ENCODE assay signal across 1 cellular context in the genomic region with DNA sequence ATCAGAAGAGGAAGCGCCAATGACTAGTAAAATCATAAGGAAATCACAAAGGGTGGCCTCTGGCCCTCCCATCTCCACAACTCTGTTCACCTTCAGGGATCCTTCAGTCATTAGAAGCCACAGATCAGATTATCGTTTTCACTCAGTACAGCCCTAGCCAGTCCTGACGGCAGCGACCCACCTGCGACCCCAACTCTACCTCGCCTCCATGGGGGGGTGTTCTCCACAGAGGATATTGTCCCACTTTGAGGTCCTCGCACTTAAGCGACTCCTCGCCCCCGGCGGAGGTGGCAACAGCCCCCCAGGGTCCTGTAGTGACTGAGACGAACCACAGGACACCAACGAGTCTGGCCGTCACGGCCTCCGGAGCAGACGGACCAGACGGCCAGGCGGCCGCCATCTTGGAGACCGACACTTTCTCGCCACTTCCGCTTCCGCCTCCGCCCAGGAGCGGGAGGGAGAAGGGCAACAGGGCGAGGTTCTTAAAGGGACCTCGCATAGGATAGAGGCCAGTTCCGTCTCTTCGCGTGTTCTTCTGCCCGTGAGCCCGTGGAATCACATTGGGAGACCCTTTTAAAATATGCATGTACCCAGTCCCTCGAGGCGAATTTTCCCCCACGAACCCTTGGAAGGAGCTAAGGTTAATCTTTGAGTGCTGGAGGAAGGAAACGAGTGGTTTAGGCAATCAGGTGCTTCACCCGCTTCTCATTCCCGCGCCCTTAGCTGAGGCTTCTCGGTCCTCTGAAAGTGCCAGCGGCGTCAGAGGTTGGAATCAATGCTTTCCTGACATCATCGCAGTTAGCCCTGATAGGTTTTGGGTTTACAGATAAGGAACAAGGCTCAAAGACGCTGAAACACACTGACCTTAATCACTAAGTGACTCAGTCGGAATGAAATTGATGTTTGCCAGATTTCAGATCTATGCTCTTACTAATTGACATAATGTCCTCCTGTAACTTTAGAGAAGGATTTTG.
A peak's percentile ranks its signal among the peaks of the same experiment; 100 is the strongest.
TF ChIP-seq lines count a peak whose summit lies in the region.

Gene TM2D1 (minus strand): TSS at position 421 of the 974 bp plus-strand sequence. CDS start 21 bp downstream, at position 400.

TF ChIP-seq in GM12878, 131 proteins besides CTCF, POLR2A, EP300 and RAD21 (continued from another document and continues in another):
- TF ChIP-seq, protein P1, sequence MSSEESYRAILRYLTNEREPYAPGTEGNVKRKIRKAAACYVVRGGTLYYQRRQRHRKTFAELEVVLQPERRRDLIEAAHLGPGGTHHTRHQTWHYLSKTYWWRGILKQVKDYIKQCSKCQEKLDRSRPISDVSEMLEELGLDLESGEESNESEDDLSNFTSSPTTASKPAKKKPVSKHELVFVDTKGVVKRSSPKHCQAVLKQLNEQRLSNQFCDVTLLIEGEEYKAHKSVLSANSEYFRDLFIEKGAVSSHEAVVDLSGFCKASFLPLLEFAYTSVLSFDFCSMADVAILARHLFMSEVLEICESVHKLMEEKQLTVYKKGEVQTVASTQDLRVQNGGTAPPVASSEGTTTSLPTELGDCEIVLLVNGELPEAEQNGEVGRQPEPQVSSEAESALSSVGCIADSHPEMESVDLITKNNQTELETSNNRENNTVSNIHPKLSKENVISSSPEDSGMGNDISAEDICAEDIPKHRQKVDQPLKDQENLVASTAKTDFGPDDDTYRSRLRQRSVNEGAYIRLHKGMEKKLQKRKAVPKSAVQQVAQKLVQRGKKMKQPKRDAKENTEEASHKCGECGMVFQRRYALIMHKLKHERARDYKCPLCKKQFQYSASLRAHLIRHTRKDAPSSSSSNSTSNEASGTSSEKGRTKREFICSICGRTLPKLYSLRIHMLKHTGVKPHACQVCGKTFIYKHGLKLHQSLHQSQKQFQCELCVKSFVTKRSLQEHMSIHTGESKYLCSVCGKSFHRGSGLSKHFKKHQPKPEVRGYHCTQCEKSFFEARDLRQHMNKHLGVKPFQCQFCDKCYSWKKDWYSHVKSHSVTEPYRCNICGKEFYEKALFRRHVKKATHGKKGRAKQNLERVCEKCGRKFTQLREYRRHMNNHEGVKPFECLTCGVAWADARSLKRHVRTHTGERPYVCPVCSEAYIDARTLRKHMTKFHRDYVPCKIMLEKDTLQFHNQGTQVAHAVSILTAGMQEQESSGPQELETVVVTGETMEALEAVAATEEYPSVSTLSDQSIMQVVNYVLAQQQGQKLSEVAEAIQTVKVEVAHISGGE (CRISPR knock-in tag; IDR thresholded peaks at IDR 0.05): no peak
- TF ChIP-seq RB1 (IDR thresholded peaks at IDR 0.05; ENCODE audit: borderline replicate concordance) (peak; percentile 26; the same call in 1 of the 2 replicates), CEBPB (IDR thresholded peaks at IDR 0.05; ENCODE audit: borderline replicate concordance in 1 of 2, low read depth in 2 of 2, low read length in 2 of 2) (no peak), SMAD5 (IDR thresholded peaks at IDR 0.05; ENCODE audit: low read depth) (peak; percentile 87), KLF5 (IDR thresholded peaks at IDR 0.05; ENCODE audit: partially characterized antibody) (peak; percentile 62), POLR2AphosphoS5 (IDR thresholded peaks at IDR 0.05; ENCODE audit: low read length) (peak; percentile 98), REST (IDR thresholded peaks at IDR 0.05; ENCODE audit: low read depth, low read length) (no peak), MEF2B (IDR thresholded peaks at IDR 0.05; ENCODE audit: partially characterized antibody, poor library complexity, severe bottlenecking) (no peak), BRCA1 (IDR thresholded peaks at IDR 0.05; ENCODE audit: low read depth, low read length) (no peak), MAX (IDR thresholded peaks at IDR 0.05; ENCODE audit: low read depth, low read length) (peak; percentile 57; the same call in 1 of the 2 replicates), E4F1 (IDR thresholded peaks at IDR 0.05; ENCODE audit: borderline replicate concordance, partially characterized antibody) (peak; percentile 64), SIX5 (IDR thresholded peaks at IDR 0.05; ENCODE audit: low read depth, low read length, severe bottlenecking) (peak; percentile 21), ATF3 (IDR thresholded peaks at IDR 0.05; ENCODE audit: borderline replicate concordance, extremely low read depth, low read depth, low read length) (no peak), SPI1 (IDR thresholded peaks at IDR 0.05; ENCODE audit: borderline replicate concordance, insufficient read depth, low read depth, low read length) (peak; percentile 82), BHLHE40 (IDR thresholded peaks at IDR 0.05; ENCODE audit: borderline replicate concordance in 1 of 2, low read depth in 2 of 2, low read length in 1 of 2) (peak; percentile 15 to 53; a peak in 1 of 4 replicates), BMI1 (IDR thresholded peaks at IDR 0.05; ENCODE audit: borderline replicate concordance) (no peak), EGR1 (IDR thresholded peaks at IDR 0.05; ENCODE audit: borderline replicate concordance in 1 of 2, low read depth in 2 of 2, low read length in 2 of 2) (peak in 1 of 2 experiments; percentile 70; a peak in 2 of 3 replicates), ZNF274 (IDR thresholded peaks at IDR 0.05; ENCODE audit: insufficient read depth, insufficient read length) (no peak), MXI1 (IDR thresholded peaks at IDR 0.05; ENCODE audit: low read depth, low read length) (peak; percentile 79; the same call in 1 of the 2 replicates), ESRRA (IDR thresholded peaks at IDR 0.05; ENCODE audit: low read length) (no peak), ETV6 (conservative IDR thresholded peaks at IDR 0.05 in 1 of 2, IDR thresholded peaks at IDR 0.05 in 1 of 2; ENCODE audit: borderline replicate concordance in 1 of 2, low read depth in 1 of 2) (peak in 1 of 2 experiments; percentile 76; a peak in 1 of 4 replicates), CHD4 (IDR thresholded peaks at IDR 0.05) (no peak), RUNX3 (IDR thresholded peaks at IDR 0.05; ENCODE audit: low read length) (peak; percentile 90), SIN3A (IDR thresholded peaks at IDR 0.05; ENCODE audit: low read depth, low read length) (peak; percentile 57; the same call in 1 of the 2 replicates), EED (IDR thresholded peaks at IDR 0.05; ENCODE audit: low read depth) (peak; percentile 60), ATF7 (IDR thresholded peaks at IDR 0.05; ENCODE audit: low read depth) (peak; percentile 63; the same call in 1 of the 2 replicates), E2F8 (IDR thresholded peaks at IDR 0.05; ENCODE audit: low read depth, partially characterized antibody) (no peak), NR2C2 (IDR thresholded peaks at IDR 0.05; ENCODE audit: borderline replicate concordance, control insufficient read depth, insufficient read length, low read depth) (no peak), NRF1 (conservative IDR thresholded peaks at IDR 0.05; ENCODE audit: low read depth, low read length) (no peak), MTA2 (IDR thresholded peaks at IDR 0.05; ENCODE audit: low read depth) (peak; percentile 24; the same call in 1 of the 2 replicates), NFXL1 (IDR thresholded peaks at IDR 0.05; ENCODE audit: borderline replicate concordance) (no peak), RFX5 (IDR thresholded peaks at IDR 0.05; ENCODE audit: low read depth, low read length) (no peak), IRF4 (IDR thresholded peaks at IDR 0.05; ENCODE audit: low read depth, low read length) (peak; percentile 33; the same call in 1 of the 2 replicates)
- TF ChIP-seq, protein P2, sequence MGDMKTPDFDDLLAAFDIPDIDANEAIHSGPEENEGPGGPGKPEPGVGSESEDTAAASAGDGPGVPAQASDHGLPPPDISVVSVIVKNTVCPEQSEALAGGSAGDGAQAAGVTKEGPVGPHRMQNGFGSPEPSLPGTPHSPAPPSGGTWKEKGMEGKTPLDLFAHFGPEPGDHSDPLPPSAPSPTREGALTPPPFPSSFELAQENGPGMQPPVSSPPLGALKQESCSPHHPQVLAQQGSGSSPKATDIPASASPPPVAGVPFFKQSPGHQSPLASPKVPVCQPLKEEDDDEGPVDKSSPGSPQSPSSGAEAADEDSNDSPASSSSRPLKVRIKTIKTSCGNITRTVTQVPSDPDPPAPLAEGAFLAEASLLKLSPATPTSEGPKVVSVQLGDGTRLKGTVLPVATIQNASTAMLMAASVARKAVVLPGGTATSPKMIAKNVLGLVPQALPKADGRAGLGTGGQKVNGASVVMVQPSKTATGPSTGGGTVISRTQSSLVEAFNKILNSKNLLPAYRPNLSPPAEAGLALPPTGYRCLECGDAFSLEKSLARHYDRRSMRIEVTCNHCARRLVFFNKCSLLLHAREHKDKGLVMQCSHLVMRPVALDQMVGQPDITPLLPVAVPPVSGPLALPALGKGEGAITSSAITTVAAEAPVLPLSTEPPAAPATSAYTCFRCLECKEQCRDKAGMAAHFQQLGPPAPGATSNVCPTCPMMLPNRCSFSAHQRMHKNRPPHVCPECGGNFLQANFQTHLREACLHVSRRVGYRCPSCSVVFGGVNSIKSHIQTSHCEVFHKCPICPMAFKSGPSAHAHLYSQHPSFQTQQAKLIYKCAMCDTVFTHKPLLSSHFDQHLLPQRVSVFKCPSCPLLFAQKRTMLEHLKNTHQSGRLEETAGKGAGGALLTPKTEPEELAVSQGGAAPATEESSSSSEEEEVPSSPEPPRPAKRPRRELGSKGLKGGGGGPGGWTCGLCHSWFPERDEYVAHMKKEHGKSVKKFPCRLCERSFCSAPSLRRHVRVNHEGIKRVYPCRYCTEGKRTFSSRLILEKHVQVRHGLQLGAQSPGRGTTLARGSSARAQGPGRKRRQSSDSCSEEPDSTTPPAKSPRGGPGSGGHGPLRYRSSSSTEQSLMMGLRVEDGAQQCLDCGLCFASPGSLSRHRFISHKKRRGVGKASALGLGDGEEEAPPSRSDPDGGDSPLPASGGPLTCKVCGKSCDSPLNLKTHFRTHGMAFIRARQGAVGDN (IDR thresholded peaks at IDR 0.05): peak; percentile 67; the same call in 1 of the 2 replicates
- TF ChIP-seq, protein P3, sequence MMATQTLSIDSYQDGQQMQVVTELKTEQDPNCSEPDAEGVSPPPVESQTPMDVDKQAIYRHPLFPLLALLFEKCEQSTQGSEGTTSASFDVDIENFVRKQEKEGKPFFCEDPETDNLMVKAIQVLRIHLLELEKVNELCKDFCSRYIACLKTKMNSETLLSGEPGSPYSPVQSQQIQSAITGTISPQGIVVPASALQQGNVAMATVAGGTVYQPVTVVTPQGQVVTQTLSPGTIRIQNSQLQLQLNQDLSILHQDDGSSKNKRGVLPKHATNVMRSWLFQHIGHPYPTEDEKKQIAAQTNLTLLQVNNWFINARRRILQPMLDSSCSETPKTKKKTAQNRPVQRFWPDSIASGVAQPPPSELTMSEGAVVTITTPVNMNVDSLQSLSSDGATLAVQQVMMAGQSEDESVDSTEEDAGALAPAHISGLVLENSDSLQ (IDR thresholded peaks at IDR 0.05): peak; percentile 49; the same call in 1 of the 2 replicates
